ENCODE assay signal across 1 cellular context in genomic region chr5:144698454-144698853, GRCh38.
TF ChIP-seq lines count a peak whose summit lies in the region.

No MANE protein-coding gene starts in this region.

TF ChIP-seq in WTC11, 78 proteins besides CTCF, POLR2A, EP300 and RAD21 (continued from another document):
- TF ChIP-seq ZNF512 (CRISPR knock-in tag; IDR thresholded peaks at IDR 0.05; ENCODE audit: borderline replicate concordance) (no peak), ATF3 (CRISPR knock-in tag; conservative IDR thresholded peaks at IDR 0.05) (no peak), RORB (CRISPR knock-in tag; IDR thresholded peaks at IDR 0.05) (no peak), ZNF416 (CRISPR knock-in tag; IDR thresholded peaks at IDR 0.05) (no peak), ATF1 (CRISPR knock-in tag; IDR thresholded peaks at IDR 0.05) (no peak), FOXJ3 (CRISPR knock-in tag; IDR thresholded peaks at IDR 0.05; ENCODE audit: borderline replicate concordance) (no peak)
TF ChIP-seq in WTC11: peak in this region for 0.
